ENCODE assay signal across 12 cellular contexts in the genomic region with DNA sequence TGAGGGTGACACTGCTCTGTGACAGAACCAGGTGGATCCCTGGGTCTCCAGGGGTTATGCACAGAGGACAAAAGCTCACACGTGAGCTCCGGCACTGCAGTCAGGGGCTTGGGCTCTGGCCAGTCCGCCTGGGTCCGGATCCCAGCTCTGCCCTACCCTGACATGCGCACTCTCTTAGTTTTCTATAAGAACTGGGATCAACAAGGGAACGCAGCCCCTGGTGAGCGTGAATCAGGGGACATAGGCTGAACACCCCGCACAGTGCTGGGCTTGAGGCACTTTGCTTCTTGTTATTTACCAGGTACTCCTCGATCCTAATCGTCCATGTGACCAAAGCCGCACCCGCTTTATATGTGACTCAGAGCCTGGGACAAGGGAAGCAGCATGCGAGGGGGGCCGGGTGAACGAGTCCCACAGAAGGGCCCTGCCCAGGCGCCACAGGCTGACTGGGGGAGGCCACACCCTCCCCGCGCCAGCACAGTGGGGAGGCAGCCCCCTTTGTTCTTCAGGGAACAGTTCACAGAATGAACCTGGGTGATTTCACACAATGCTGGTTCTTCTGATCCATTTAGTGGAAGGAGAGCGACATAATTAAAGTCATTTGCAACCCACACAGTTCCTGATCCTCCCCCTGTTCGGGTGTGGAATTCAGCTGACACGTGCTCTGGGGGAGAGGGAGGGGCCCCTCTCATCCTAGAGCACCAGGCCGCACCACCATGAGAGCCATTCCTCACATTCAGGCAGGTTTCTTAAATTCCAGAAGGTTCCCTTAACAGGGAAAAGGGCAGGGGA. TPM values are rescaled to one million over a fixed set of nuclear protein-coding genes. Genes with fewer than 3 reads are reported as not detected.
DNase-seq lines count a peak whose midpoint lies in the region; ATAC-seq, FAIRE-seq and TF ChIP-seq lines count a peak whose summit lies in the region.
"Had no signal": no experiment of that assay in that cellular context is flagged by ENCODE, and none has a peak within 500 bp of the region (broad histone marks: within the 10 kb centered on the region; RNA-seq: fewer than 3 reads in every experiment).

No MANE protein-coding gene starts in this region.

- no peaks in the 10 kb centered on the region for H3K4me1 ChIP-seq in right lobe of liver

- H3K9me3 Mint-ChIP-seq in activated naive CD8-positive, alpha-beta T cell treated with anti-CD3 and anti-CD28 coated beads, Interleukin-2, amount 10 ng/mL, durations not matched to agents 7 days and 5 days, result no peaks in the 10 kb centered on the region
- H3K9me3 Mint-ChIP-seq in activated naive CD8-positive, alpha-beta T cell treated with anti-CD3 and anti-CD28 coated beads for 36 hours, result no peaks in the 10 kb centered on the region
- peaks cover 4% of the 10 kb centered on the region; the same call in 1 of the 2 replicates for H3K9me3 Mint-ChIP-seq in HFFc6
- H3K9me3 Mint-ChIP-seq: stimulated activated effector memory CD8-positive, alpha-beta T cell treated with anti-CD3 and anti-CD28 coated beads, Interleukin-12 subunit alpha, Interleukin-12 subunit beta, amount 100 ng/mL, for 72 hours had no signal

- ATAC-seq in activated naive CD8-positive, alpha-beta T cell treated with anti-CD3 and anti-CD28 coated beads, Interleukin-2, amount 10 ng/mL, durations not matched to agents 7 days and 5 days (ENCODE audit: low read depth), result peak; percentile 11
- ATAC-seq in right lobe of liver, result peak; percentile 30 to 66 (median 49)
- no peak for ATAC-seq in HG02759 (IDR thresholded peaks at IDR 0.05; ENCODE audit: unreplicated experiment)
- ATAC-seq: stimulated activated effector memory CD8-positive, alpha-beta T cell treated with anti-CD3 and anti-CD28 coated beads, Interleukin-12 subunit alpha, Interleukin-12 subunit beta, amount 100 ng/mL, for 72 hours had no signal

- DNase-seq in activated naive CD8-positive, alpha-beta T cell treated with anti-CD3 and anti-CD28 coated beads, Interleukin-2, amount 10 ng/mL, durations not matched to agents 7 days and 5 days, result no peak
- DNase-seq in activated naive CD8-positive, alpha-beta T cell treated with anti-CD3 and anti-CD28 coated beads for 36 hours, result no peak
- peak in 2 of 10 donors; percentile 43 to 44 for DNase-seq in dorsolateral prefrontal cortex
- DNase-seq in right lobe of liver, result no peak
- DNase-seq in urothelium cell line (ENCODE audit: low spot score), result peak; percentile 40
- DNase-seq in superior temporal gyrus (ENCODE audit: extremely low spot score), result no peak
- DNase-seq in HFFc6, result no peak
- DNase-seq: NCI-H1105 treated with DMSO at 0.1 percent for 48 hours, SIG-M5 had no signal

- no peak for FAIRE-seq in urothelium cell line (lab: Jason Lieb, UNC)

- POLR2A ChIA-PET in activated naive CD8-positive, alpha-beta T cell treated with anti-CD3 and anti-CD28 coated beads, Interleukin-2, amount 10 ng/mL, durations not matched to agents 7 days and 5 days (lab: Charles Lee), result no interaction called here

- H3K27me3 ChIP-seq in dorsolateral prefrontal cortex (no peaks in the 10 kb centered on the region), right lobe of liver (no peaks in the 10 kb centered on the region)

- 41% methylated on average over 9 of the region's 22 CpGs for WGBS in right lobe of liver (ENCODE audit: insufficient coverage, low coverage, low lambda C conversion rate, missing lambda C conversion rate)

- TF ChIP-seq CTCF in dorsolateral prefrontal cortex (IDR thresholded peaks at IDR 0.05 in 54 of 56, conservative IDR thresholded peaks at IDR 0.05 in 2 of 56; ENCODE audit: low read depth in 1 of 56, partially characterized antibody in 56 of 56) (no peak), right lobe of liver (IDR thresholded peaks at IDR 0.05) (no peak), HFFc6 (IDR thresholded peaks at IDR 0.05) (no peak)

- H3K27ac ChIP-seq in dorsolateral prefrontal cortex (peak overlapping the region in 50 of 59 donors; percentile 6 to 79 (median 58)), right lobe of liver (no peak overlapping the region)
- H3K27ac ChIP-seq: cardiac muscle cell had no signal

- intact Hi-C loops in dorsolateral prefrontal cortex (cut with DNase I) (loop anchor here (5.0 kb wide), 3 partner anchors 53 to 328 kb away; a partner anchor contains a TSS), right lobe of liver (cut with DNase I) (loop anchor here (5.0 kb wide), 2 partner anchors 68 to 73 kb away; no protein-coding TSS in a partner anchor)

- no peaks in the 10 kb centered on the region for H3K36me3 Mint-ChIP-seq in activated naive CD8-positive, alpha-beta T cell treated with anti-CD3 and anti-CD28 coated beads, Interleukin-2, amount 10 ng/mL, durations not matched to agents 7 days and 5 days
- no peaks in the 10 kb centered on the region for H3K36me3 Mint-ChIP-seq in activated naive CD8-positive, alpha-beta T cell treated with anti-CD3 and anti-CD28 coated beads for 36 hours
- no peaks in the 10 kb centered on the region for H3K36me3 Mint-ChIP-seq in HFFc6 (ENCODE audit: low read depth)
- H3K36me3 Mint-ChIP-seq: stimulated activated effector memory CD8-positive, alpha-beta T cell treated with anti-CD3 and anti-CD28 coated beads, Interleukin-12 subunit alpha, Interleukin-12 subunit beta, amount 100 ng/mL, for 72 hours had no signal

- no peaks in the 10 kb centered on the region for H3K9me3 ChIP-seq in right lobe of liver

- H3K27me3 Mint-ChIP-seq in activated naive CD8-positive, alpha-beta T cell treated with anti-CD3 and anti-CD28 coated beads, Interleukin-2, amount 10 ng/mL, durations not matched to agents 7 days and 5 days, result peaks cover 34% of the 10 kb centered on the region
- peaks cover 42% of the 10 kb centered on the region for H3K27me3 Mint-ChIP-seq in activated naive CD8-positive, alpha-beta T cell treated with anti-CD3 and anti-CD28 coated beads for 36 hours
- H3K27me3 Mint-ChIP-seq in HFFc6 (ENCODE audit: insufficient read depth), result peaks cover 17% of the 10 kb centered on the region

- peaks cover 11% of the 10 kb centered on the region for H3K4me1 Mint-ChIP-seq in activated naive CD8-positive, alpha-beta T cell treated with anti-CD3 and anti-CD28 coated beads, Interleukin-2, amount 10 ng/mL, durations not matched to agents 7 days and 5 days
- no peaks in the 10 kb centered on the region for H3K4me1 Mint-ChIP-seq in activated naive CD8-positive, alpha-beta T cell treated with anti-CD3 and anti-CD28 coated beads for 36 hours
- H3K4me1 Mint-ChIP-seq in HFFc6 (ENCODE audit: low read depth), result no peaks in the 10 kb centered on the region

- no peak overlapping the region for H3K4me3 Mint-ChIP-seq in activated naive CD8-positive, alpha-beta T cell treated with anti-CD3 and anti-CD28 coated beads, Interleukin-2, amount 10 ng/mL, durations not matched to agents 7 days and 5 days
- H3K4me3 Mint-ChIP-seq in activated naive CD8-positive, alpha-beta T cell treated with anti-CD3 and anti-CD28 coated beads for 36 hours, result no peak overlapping the region
- no peak overlapping the region for H3K4me3 Mint-ChIP-seq in HFFc6
- H3K4me3 Mint-ChIP-seq: stimulated activated effector memory CD8-positive, alpha-beta T cell treated with anti-CD3 and anti-CD28 coated beads, Interleukin-12 subunit alpha, Interleukin-12 subunit beta, amount 100 ng/mL, for 72 hours had no signal

- H3K4me3 ChIP-seq in dorsolateral prefrontal cortex (no peak overlapping the region), right lobe of liver (no peak overlapping the region)
- H3K4me3 ChIP-seq: cardiac muscle cell had no signal

- H3K27ac Mint-ChIP-seq in activated naive CD8-positive, alpha-beta T cell treated with anti-CD3 and anti-CD28 coated beads, Interleukin-2, amount 10 ng/mL, durations not matched to agents 7 days and 5 days, result no peak overlapping the region
- no peak overlapping the region for H3K27ac Mint-ChIP-seq in activated naive CD8-positive, alpha-beta T cell treated with anti-CD3 and anti-CD28 coated beads for 36 hours
- H3K27ac Mint-ChIP-seq in HFFc6, result no peak overlapping the region
- H3K27ac Mint-ChIP-seq: stimulated activated effector memory CD8-positive, alpha-beta T cell treated with anti-CD3 and anti-CD28 coated beads, Interleukin-12 subunit alpha, Interleukin-12 subunit beta, amount 100 ng/mL, for 72 hours had no signal

- no peaks in the 10 kb centered on the region for H3K36me3 ChIP-seq in right lobe of liver
- H3K36me3 ChIP-seq: cardiac muscle cell had no signal

- no peak for TF ChIP-seq POLR2A in right lobe of liver (IDR thresholded peaks at IDR 0.05)

RNA-seq across cellular contexts. Expression of a gene that starts 55.5 kb away (rescaled TPM):
- total RNA-seq in activated naive CD8-positive, alpha-beta T cell treated with anti-CD3 and anti-CD28 coated beads, Interleukin-2, amount 10 ng/mL, durations not matched to agents 7 days and 5 days, result 1 to 10 TPM; 2.3 to 2.4 TPM
- total RNA-seq in activated naive CD8-positive, alpha-beta T cell treated with anti-CD3 and anti-CD28 coated beads for 36 hours, result 1 to 10 TPM; 2.1 to 2.2 TPM
- total RNA-seq in dorsolateral prefrontal cortex (100 to 1,000 TPM in 2 of 120 experiments, 10 to 100 TPM in 118; 39.0 to 119 (median 62.4) TPM), right lobe of liver (10 to 100 TPM; 11.3 to 19.7 (median 15.9) TPM)
- total RNA-seq in HFFc6 (2021; fragmentation: NEBNext Ultra II Directional; extraction: Animal tissue kit (Norgen Biotek cat#: 25700)), result 10 to 100 TPM; 47.3 to 72.1 (median 56.0) TPM

Comparison
In these comparisons a context has a peak if more than half of its experiments do, and no peak if none do; other contexts are left out.
1. H3K27ac ChIP-seq: peak in dorsolateral prefrontal cortex (50 of 59); none in right lobe of liver (0 of 3).